In the genomic region with DNA sequence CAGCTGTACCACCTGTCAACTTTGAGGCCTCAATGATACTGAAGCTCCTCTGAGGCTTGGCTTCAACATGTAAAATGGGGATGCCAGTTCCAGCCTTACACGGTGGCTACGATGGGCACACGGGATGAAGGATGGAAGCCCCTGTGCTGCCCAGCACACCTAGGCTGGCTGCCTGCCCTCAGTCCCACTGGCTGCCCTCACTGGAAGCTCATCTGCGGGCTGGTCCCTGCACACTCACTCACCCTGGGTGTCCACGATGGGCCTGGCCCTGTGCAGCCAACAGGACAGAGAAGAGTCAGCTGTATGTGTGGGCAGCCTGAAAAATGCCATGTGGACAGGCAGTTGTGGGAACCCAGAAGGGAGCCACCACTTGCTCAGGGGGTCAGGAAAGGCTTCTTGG, we compare ENCODE assay signal across 17 cellular contexts. TPM values are rescaled to one million over a fixed set of nuclear protein-coding genes. Genes with fewer than 3 reads are reported as not detected.
DNase-seq lines count a peak whose midpoint lies in the region; ATAC-seq and TF ChIP-seq lines count a peak whose summit lies in the region.
"Had no signal": no experiment of that assay in that cellular context is flagged by ENCODE, and none has a peak within 500 bp of the region (broad histone marks: within the 10 kb centered on the region; RNA-seq: fewer than 3 reads in every experiment).

No MANE protein-coding gene starts in this region.

- H3K27ac Mint-ChIP-seq in MCF 10A (ENCODE audit: low read depth, unreplicated experiment) = no peak overlapping the region
- H3K27ac Mint-ChIP-seq in activated T-helper 1 cell treated with anti-CD3 and anti-CD28 coated beads, Interleukin-12 subunit alpha, Interleukin-12 subunit beta, Interleukin-2, Interleukin-4 antibody, amounts not matched to agents 30 ng/mL and 10 ng/mL and 1 ng/mL, durations not matched to agents 14 hours and 24 hours and 36 hours = no peak overlapping the region
- H3K27ac Mint-ChIP-seq in mesothelial cell of epicardium = no peak overlapping the region

- H3K4me2 ChIP-seq in mammary epithelial cell (ENCODE audit: insufficient read depth, low read depth, low read length) (no peak overlapping the region), OCI-LY7 (ENCODE audit: low read length) (no peak overlapping the region)

- H3K9me3 ChIP-seq in mammary epithelial cell (replicated peaks; ENCODE audit: insufficient read depth, low read length) (no peaks in the 10 kb centered on the region), OCI-LY7 (ENCODE audit: low read length) (no peaks in the 10 kb centered on the region)
- H3K9me3 ChIP-seq: adrenal gland, BE2C, neutrophil had no signal

- BruUV-seq in MCF 10A (replicated peaks; lab: Mats Ljungman, UMichigan) (no TSS peak), mammary epithelial cell (replicated peaks; lab: Mats Ljungman, UMichigan) (no TSS peak), OCI-LY7 (replicated peaks; lab: Mats Ljungman, UMichigan) (no TSS peak)

- dilution Hi-C loops in mammary epithelial cell (cut with HindIII; ENCODE audit: low sequenced_read_pairs) = loop anchor here (5.0 kb wide), 1 partner anchor 34 kb away; no protein-coding TSS in a partner anchor

- H3K4me1 Mint-ChIP-seq in MCF 10A (ENCODE audit: insufficient read depth, unreplicated experiment) (peaks cover 7% of the 10 kb centered on the region), mesothelial cell of epicardium (peaks cover 28% of the 10 kb centered on the region)
- H3K4me1 Mint-ChIP-seq in activated T-helper 1 cell treated with anti-CD3 and anti-CD28 coated beads, Interleukin-12 subunit alpha, Interleukin-12 subunit beta, Interleukin-2, Interleukin-4 antibody, amounts not matched to agents 30 ng/mL and 10 ng/mL and 1 ng/mL, durations not matched to agents 14 hours and 24 hours and 36 hours (ENCODE audit: low read depth) = peaks cover 48% of the 10 kb centered on the region

- H3K27me3 ChIP-seq in mammary epithelial cell (ENCODE audit: insufficient read depth, low read length) = no peaks in the 10 kb centered on the region
- H3K27me3 ChIP-seq: adrenal gland, BE2C had no signal

- intact Hi-C loops in MCF 10A (cut with micrococcal nuclease) = no loop called here
- intact Hi-C loops in mammary epithelial cell (cut with micrococcal nuclease) = no loop called here
- intact Hi-C loops in activated T-helper 1 cell treated with anti-CD3 and anti-CD28 coated beads, Interleukin-12 subunit alpha, Interleukin-12 subunit beta, Interleukin-2, Interleukin-4 antibody, amounts not matched to agents 30 ng/mL and 10 ng/mL and 1 ng/mL, durations not matched to agents 14 hours and 24 hours and 36 hours (cut with micrococcal nuclease) = no loop called here
- intact Hi-C loops in OCI-LY7 (cut with micrococcal nuclease; ENCODE audit: unreplicated experiment) = no loop called here

- no peak for DNase-seq in MCF 10A (ENCODE audit: unreplicated experiment)
- DNase-seq in mammary epithelial cell = no peak
- no peak for DNase-seq in activated T-helper 1 cell treated with anti-CD3 and anti-CD28 coated beads, Interleukin-12 subunit alpha, Interleukin-12 subunit beta, Interleukin-2, Interleukin-4 antibody, amounts not matched to agents 30 ng/mL and 10 ng/mL and 1 ng/mL, durations not matched to agents 14 hours and 24 hours and 36 hours (ENCODE audit: low spot score)
- DNase-seq in mesothelial cell of epicardium (ENCODE audit: low spot score in 2 of 2, unreplicated experiment in 2 of 2) = no peak
- no peak for DNase-seq in OCI-LY7 (ENCODE audit: low spot score)
- DNase-seq in hypothalamus (lab: John Stamatoyannopoulos, UW) = no peak
- DNase-seq in NCI-H510A treated with DMSO at 0.1 percent for 48 hours (lab: John Stamatoyannopoulos, UW) = no peak
- DNase-seq: adrenal gland; BE2C; NCI-H146; NCI-H345; stimulated activated CD4-positive, alpha-beta T cell treated with anti-CD3 and anti-CD28 coated beads, Interleukin-1b, Interleukin-23, amount 100 ng/mL, for 48 hours had no signal

- H3K27ac ChIP-seq in mammary epithelial cell (ENCODE audit: insufficient read depth, low read depth, low read length) (no peak overlapping the region), OCI-LY7 (ENCODE audit: low read depth, low read length, poor library complexity, severe bottlenecking) (no peak overlapping the region)
- H3K27ac ChIP-seq: neutrophil had no signal

- H3K36me3 Mint-ChIP-seq in MCF 10A (ENCODE audit: insufficient read depth, unreplicated experiment) (peaks cover 12% of the 10 kb centered on the region), mesothelial cell of epicardium (no peaks in the 10 kb centered on the region)
- peaks cover 9% of the 10 kb centered on the region for H3K36me3 Mint-ChIP-seq in activated T-helper 1 cell treated with anti-CD3 and anti-CD28 coated beads, Interleukin-12 subunit alpha, Interleukin-12 subunit beta, Interleukin-2, Interleukin-4 antibody, amounts not matched to agents 30 ng/mL and 10 ng/mL and 1 ng/mL, durations not matched to agents 14 hours and 24 hours and 36 hours (ENCODE audit: low read depth)

- CTCF ChIA-PET in MCF 10A (lab: Yijun Ruan, JAX) (interaction anchor here (1.3 kb wide), 1 partner anchor 65 kb away, joined by 5 read pairs; no protein-coding TSS in a partner anchor), mammary epithelial cell (lab: Charles Lee; ENCODE audit: low non-redundant PET) (no interaction called here), OCI-LY7 (lab: Charles Lee; ENCODE audit: unreplicated experiment) (no interaction called here)

- H3K79me2 ChIP-seq in mammary epithelial cell (ENCODE audit: insufficient read depth, low read length) (peaks cover 25% of the 10 kb centered on the region), OCI-LY7 (ENCODE audit: insufficient read depth, low read depth, low read length) (peaks cover 9% of the 10 kb centered on the region; the same call in 1 of the 2 replicates)

- no peaks in the 10 kb centered on the region for H3K27me3 Mint-ChIP-seq in MCF 10A (ENCODE audit: insufficient read depth, unreplicated experiment)
- H3K27me3 Mint-ChIP-seq in activated T-helper 1 cell treated with anti-CD3 and anti-CD28 coated beads, Interleukin-12 subunit alpha, Interleukin-12 subunit beta, Interleukin-2, Interleukin-4 antibody, amounts not matched to agents 30 ng/mL and 10 ng/mL and 1 ng/mL, durations not matched to agents 14 hours and 24 hours and 36 hours (ENCODE audit: insufficient read depth) = peaks cover 18% of the 10 kb centered on the region
- H3K27me3 Mint-ChIP-seq in mesothelial cell of epicardium (ENCODE audit: low read depth) = peaks cover 21% of the 10 kb centered on the region

- no peak overlapping the region for H2AFZ ChIP-seq in mammary epithelial cell (ENCODE audit: low read depth, low read length)
- no peak overlapping the region for H2AFZ ChIP-seq in OCI-LY7 (ENCODE audit: low read length)

- H3K36me3 ChIP-seq in mammary epithelial cell (ENCODE audit: insufficient read depth, low read length) = no peaks in the 10 kb centered on the region
- H3K36me3 ChIP-seq in OCI-LY7 (ENCODE audit: insufficient read depth, low read length) = peaks cover 15% of the 10 kb centered on the region; the same call in 1 of the 2 replicates
- H3K36me3 ChIP-seq: adrenal gland, neutrophil had no signal

- POLR2A ChIA-PET in MCF 10A (lab: Yijun Ruan, JAX) = interaction anchor here (0.5 to 4.6 kb wide), 4 partner anchors 19 to 951 kb away, joined by 3 to 27 read pairs (median 4); a partner anchor contains a TSS
- POLR2A ChIA-PET in OCI-LY7 (lab: Charles Lee) = interaction anchor here (1.0 kb wide), 1 partner anchor 31 kb away, joined by 3 read pairs; no protein-coding TSS in a partner anchor

- in situ Hi-C loops in mammary epithelial cell (cut with MboI; ENCODE audit: low sequenced_read_pairs in 2 of 2) = no loop called here

- peaks cover 19% of the 10 kb centered on the region for H3K4me1 ChIP-seq in mammary epithelial cell (ENCODE audit: insufficient read depth, low read length)
- peaks cover 49% of the 10 kb centered on the region for H3K4me1 ChIP-seq in OCI-LY7 (ENCODE audit: insufficient read depth, low read length, poor library complexity, severe bottlenecking)

- H3K4me3 ChIP-seq in mammary epithelial cell (replicated peaks in 1 of 3; ENCODE audit: insufficient read depth in 1 of 3, low read depth in 2 of 3, low read length in 3 of 3) (no peak overlapping the region), OCI-LY7 (ENCODE audit: low read depth, low read length, poor library complexity, severe bottlenecking) (no peak overlapping the region)
- H3K4me3 ChIP-seq: adrenal gland had no signal

- H4K20me1 ChIP-seq in mammary epithelial cell (ENCODE audit: insufficient read depth, low read length) = no peaks in the 10 kb centered on the region
- H4K20me1 ChIP-seq in OCI-LY7 (ENCODE audit: insufficient read depth, low read length) = no peaks in the 10 kb centered on the region

- no peak for ATAC-seq in GM19452 (IDR thresholded peaks at IDR 0.05; ENCODE audit: unreplicated experiment)
- ATAC-seq: right cardiac atrium had no signal

- H3K4me3 Mint-ChIP-seq in MCF 10A (ENCODE audit: unreplicated experiment) (peak overlapping the region; percentile 38), mesothelial cell of epicardium (peak overlapping the region; percentile 46)
- peak overlapping the region; percentile 95 for H3K4me3 Mint-ChIP-seq in activated T-helper 1 cell treated with anti-CD3 and anti-CD28 coated beads, Interleukin-12 subunit alpha, Interleukin-12 subunit beta, Interleukin-2, Interleukin-4 antibody, amounts not matched to agents 30 ng/mL and 10 ng/mL and 1 ng/mL, durations not matched to agents 14 hours and 24 hours and 36 hours

- WGBS in mammary epithelial cell (ENCODE audit: low coverage, missing lambda C conversion rate) = 74% methylated on average over 5 of the region's 5 CpGs

- no peak for TF ChIP-seq CTCF in MCF 10A (IDR thresholded peaks at IDR 0.05; ENCODE audit: unreplicated experiment)
- no peak for TF ChIP-seq CTCF in mammary epithelial cell (conservative IDR thresholded peaks at IDR 0.05 in 1 of 2, IDR thresholded peaks at IDR 0.05 in 1 of 2; ENCODE audit: extremely low read depth in 1 of 2, insufficient read depth in 1 of 2, low read depth in 1 of 2, low read length in 2 of 2)
- TF ChIP-seq CTCF in mesothelial cell of epicardium (IDR thresholded peaks at IDR 0.05; ENCODE audit: unreplicated experiment) = no peak
- no peak for TF ChIP-seq CTCF in OCI-LY7 (conservative IDR thresholded peaks at IDR 0.05; ENCODE audit: low read length)

- H3K9ac ChIP-seq in mammary epithelial cell (ENCODE audit: insufficient read depth, low read length) = no peak overlapping the region

- H3K9me2 ChIP-seq in OCI-LY7 (ENCODE audit: insufficient read depth, low read length) = no peaks in the 10 kb centered on the region

- H3K9me3 Mint-ChIP-seq in MCF 10A (ENCODE audit: unreplicated experiment) (no peaks in the 10 kb centered on the region), mesothelial cell of epicardium (no peaks in the 10 kb centered on the region)
- no peaks in the 10 kb centered on the region for H3K9me3 Mint-ChIP-seq in activated T-helper 1 cell treated with anti-CD3 and anti-CD28 coated beads, Interleukin-12 subunit alpha, Interleukin-12 subunit beta, Interleukin-2, Interleukin-4 antibody, amounts not matched to agents 30 ng/mL and 10 ng/mL and 1 ng/mL, durations not matched to agents 14 hours and 24 hours and 36 hours

RNA-seq across cellular contexts. Expression of a gene that starts 2.2 kb away (rescaled TPM):
- total RNA-seq in MCF 10A (2022) (143 and 144 TPM in 2 replicates), mammary epithelial cell (100 to 1,000 TPM; 103 to 125 TPM), mesothelial cell of epicardium (66.8 to 74.0 TPM (median 71.2 TPM) in 3 replicates), OCI-LY7 (2022) (44.9 and 57.2 TPM in 2 replicates)
- polyA plus RNA-seq in mammary epithelial cell = 176 TPM
- 193 TPM for polyA minus RNA-seq in mammary epithelial cell
- 125 and 127 TPM in 2 replicates for total RNA-seq in activated T-helper 1 cell treated with anti-CD3 and anti-CD28 coated beads, Interleukin-12 subunit alpha, Interleukin-12 subunit beta, Interleukin-2, Interleukin-4 antibody, amounts not matched to agents 30 ng/mL and 10 ng/mL and 1 ng/mL, durations not matched to agents 14 hours and 24 hours and 36 hours
- total RNA-seq in OCI-LY7 (2014; rRNA removed; shearing (Covaris generic)) = 63.9 and 73.4 TPM in 2 replicates

RNA-seq across cellular contexts. Expression of a gene that starts 5.0 kb away (rescaled TPM):
- total RNA-seq in MCF 10A (2022) = 0.12 TPM in 1 of 2 replicates, not detected in the other
- under 1 TPM; 0.17 to 0.26 TPM for total RNA-seq in mammary epithelial cell
- 0.06 TPM for polyA plus RNA-seq in mammary epithelial cell
- polyA minus RNA-seq in mammary epithelial cell = not detected
- not detected in 2 replicates for total RNA-seq in activated T-helper 1 cell treated with anti-CD3 and anti-CD28 coated beads, Interleukin-12 subunit alpha, Interleukin-12 subunit beta, Interleukin-2, Interleukin-4 antibody, amounts not matched to agents 30 ng/mL and 10 ng/mL and 1 ng/mL, durations not matched to agents 14 hours and 24 hours and 36 hours
- 1.3 to 1.8 TPM (median 1.6 TPM) in 3 replicates for total RNA-seq in mesothelial cell of epicardium
- total RNA-seq in OCI-LY7 (2014; rRNA removed; shearing (Covaris generic)) = not detected in 2 replicates
- total RNA-seq in OCI-LY7 (2022) = not detected in 2 replicates
- total RNA-seq: endothelial cell of umbilical vein had no signal
- polyA plus RNA-seq: endothelial cell of umbilical vein had no signal

RNA-seq across cellular contexts. Expression of a gene that starts 8.7 kb away (rescaled TPM):
- total RNA-seq in MCF 10A (2022) (1.4 and 1.6 TPM in 2 replicates), mammary epithelial cell (1 to 10 TPM in 1 of 2 donors, under 1 TPM in 1; 0.33 to 1.4 TPM), mesothelial cell of epicardium (10.1 to 11.5 TPM (median 10.2 TPM) in 3 replicates), OCI-LY7 (2022) (2.7 and 3.5 TPM in 2 replicates)
- 0.62 TPM for polyA plus RNA-seq in mammary epithelial cell
- polyA minus RNA-seq in mammary epithelial cell = not detected
- total RNA-seq in activated T-helper 1 cell treated with anti-CD3 and anti-CD28 coated beads, Interleukin-12 subunit alpha, Interleukin-12 subunit beta, Interleukin-2, Interleukin-4 antibody, amounts not matched to agents 30 ng/mL and 10 ng/mL and 1 ng/mL, durations not matched to agents 14 hours and 24 hours and 36 hours = 1.7 and 1.8 TPM in 2 replicates
- total RNA-seq in OCI-LY7 (2014; rRNA removed; shearing (Covaris generic)) = 0.23 and 0.60 TPM in 2 replicates
- total RNA-seq: liver had no signal

RNA-seq across cellular contexts. Expression of a gene that starts 18.3 kb away (rescaled TPM):
- total RNA-seq in MCF 10A (2022) (73.4 and 87.0 TPM in 2 replicates), mammary epithelial cell (100 to 1,000 TPM in 1 of 2 donors, 10 to 100 TPM in 1; 79.5 to 169 TPM), mesothelial cell of epicardium (88.6 to 91.8 TPM (median 90.1 TPM) in 3 replicates), OCI-LY7 (2022) (81.8 and 88.1 TPM in 2 replicates)
- polyA plus RNA-seq in mammary epithelial cell = 227 TPM
- polyA minus RNA-seq in mammary epithelial cell = 195 TPM
- total RNA-seq in activated T-helper 1 cell treated with anti-CD3 and anti-CD28 coated beads, Interleukin-12 subunit alpha, Interleukin-12 subunit beta, Interleukin-2, Interleukin-4 antibody, amounts not matched to agents 30 ng/mL and 10 ng/mL and 1 ng/mL, durations not matched to agents 14 hours and 24 hours and 36 hours = 123 and 124 TPM in 2 replicates
- 69.2 and 77.7 TPM in 2 replicates for total RNA-seq in OCI-LY7 (2014; rRNA removed; shearing (Covaris generic))

RNA-seq across cellular contexts. Expression of a gene that starts 29.2 kb away (rescaled TPM):
- total RNA-seq in MCF 10A (2022) = 51.4 and 73.5 TPM in 2 replicates
- 10 to 100 TPM; 23.7 to 62.2 TPM for total RNA-seq in mammary epithelial cell
- polyA plus RNA-seq in mammary epithelial cell = 20.5 TPM
- polyA minus RNA-seq in mammary epithelial cell = 23.7 TPM
- total RNA-seq in activated T-helper 1 cell treated with anti-CD3 and anti-CD28 coated beads, Interleukin-12 subunit alpha, Interleukin-12 subunit beta, Interleukin-2, Interleukin-4 antibody, amounts not matched to agents 30 ng/mL and 10 ng/mL and 1 ng/mL, durations not matched to agents 14 hours and 24 hours and 36 hours = 56.3 and 62.1 TPM in 2 replicates
- total RNA-seq in mesothelial cell of epicardium = 42.0 to 43.0 TPM (median 42.9 TPM) in 3 replicates
- 19.8 and 22.1 TPM in 2 replicates for total RNA-seq in OCI-LY7 (2014; rRNA removed; shearing (Covaris generic))
- 43.6 and 55.2 TPM in 2 replicates for total RNA-seq in OCI-LY7 (2022)

Comparison
In these comparisons a context has a peak if more than half of its experiments do, and no peak if none do; other contexts are left out.
1. H3K4me3 Mint-ChIP-seq: peak in every context shown above with its lines; median percentile 95 in activated T-helper 1 cell treated with anti-CD3 and anti-CD28 coated beads, Interleukin-12 subunit alpha, Interleukin-12 subunit beta, Interleukin-2, Interleukin-4 antibody, amounts not matched to agents 30 ng/mL and 10 ng/mL and 1 ng/mL, durations not matched to agents 14 hours and 24 hours and 36 hours; 46 in mesothelial cell of epicardium; 38 in MCF 10A.